23 cellular contexts compared by ENCODE assay signal in genomic region chr2:235131334-235132305, GRCh38.
DNase-seq lines count a peak whose midpoint lies in the region; ATAC-seq, FAIRE-seq and TF ChIP-seq lines count a peak whose summit lies in the region.
"Had no signal": no experiment of that assay in that cellular context is flagged by ENCODE, and none has a peak within 500 bp of the region (broad histone marks: within the 10 kb centered on the region; RNA-seq: fewer than 3 reads in every experiment).

No MANE protein-coding gene starts in this region.

- in situ Hi-C loops in K562 (cut with MboI), result loop anchor here (5.0 to 10.0 kb wide), 2 partner anchors 453 to 611 kb away; no protein-coding TSS in a partner anchor

- H3K36me3 ChIP-seq in SK-N-MC (ENCODE audit: insufficient read depth, low read length), result no peaks in the 10 kb centered on the region
- H3K36me3 ChIP-seq in K562 (ENCODE audit: control insufficient read depth, insufficient read depth, low read length), result no peaks in the 10 kb centered on the region
- no peaks in the 10 kb centered on the region for H3K36me3 ChIP-seq in trophoblast cell (ENCODE audit: control insufficient read depth in 1 of 2, insufficient read depth in 2 of 2, low read length in 2 of 2)
- H3K36me3 ChIP-seq: BLaER1 had no signal

- H3K9me3 Mint-ChIP-seq in stimulated activated naive CD8-positive, alpha-beta T cell treated with anti-CD3 and anti-CD28 coated beads, Interleukin-15, amount 100 ng/mL, for 72 hours, result no peaks in the 10 kb centered on the region
- H3K9me3 Mint-ChIP-seq in stimulated activated effector memory CD8-positive, alpha-beta T cell treated with anti-CD3 and anti-CD28 coated beads, Interleukin-12 subunit alpha, Interleukin-12 subunit beta, amount 100 ng/mL, for 72 hours, result no peaks in the 10 kb centered on the region
- H3K9me3 Mint-ChIP-seq: CD8-positive, alpha-beta T cell had no signal

- intact Hi-C loops in K562 (cut with micrococcal nuclease), result loop anchor here (10.0 kb wide), 1 partner anchor 363 kb away; the partner anchor contains the start of gene AGAP1

- ATAC-seq in K562 (no peak), GM18861 (IDR thresholded peaks at IDR 0.05; ENCODE audit: unreplicated experiment) (no peak)
- ATAC-seq in stimulated activated naive CD8-positive, alpha-beta T cell treated with anti-CD3 and anti-CD28 coated beads, Interleukin-15, amount 100 ng/mL, for 72 hours, result no peak
- no peak for ATAC-seq in stimulated activated effector memory CD8-positive, alpha-beta T cell treated with anti-CD3 and anti-CD28 coated beads, Interleukin-12 subunit alpha, Interleukin-12 subunit beta, amount 100 ng/mL, for 72 hours
- ATAC-seq: CD8-positive, alpha-beta T cell had no signal

- H4K8ac ChIP-seq in trophoblast cell (ENCODE audit: low read depth, low read length), result no peak overlapping the region

- H3K4me1 ChIP-seq in K562 (replicated peaks in 1 of 2; ENCODE audit: control insufficient read depth in 2 of 2, insufficient read depth in 2 of 2, low read length in 2 of 2) (no peaks in the 10 kb centered on the region), trophoblast cell (ENCODE audit: control insufficient read depth in 1 of 2, insufficient read depth in 2 of 2, low read length in 2 of 2) (no peaks in the 10 kb centered on the region)
- H3K4me1 ChIP-seq: Caco-2 had no signal

- H3K27me3 Mint-ChIP-seq in stimulated activated naive CD8-positive, alpha-beta T cell treated with anti-CD3 and anti-CD28 coated beads, Interleukin-15, amount 100 ng/mL, for 72 hours, result peaks cover 49% of the 10 kb centered on the region

- no peak overlapping the region for H3K4me3 Mint-ChIP-seq in stimulated activated naive CD8-positive, alpha-beta T cell treated with anti-CD3 and anti-CD28 coated beads, Interleukin-15, amount 100 ng/mL, for 72 hours
- no peak overlapping the region for H3K4me3 Mint-ChIP-seq in stimulated activated effector memory CD8-positive, alpha-beta T cell treated with anti-CD3 and anti-CD28 coated beads, Interleukin-12 subunit alpha, Interleukin-12 subunit beta, amount 100 ng/mL, for 72 hours
- H3K4me3 Mint-ChIP-seq: B cell; CD4-positive, CD25-positive, alpha-beta regulatory T cell; CD8-positive, alpha-beta T cell had no signal

- H3K14ac ChIP-seq in trophoblast cell (ENCODE audit: low read length), result no peak overlapping the region

- POLR2A ChIA-PET in K562 (lab: Yijun Ruan, JAX), result interaction anchor here (0.8 kb wide), 1 partner anchor 192 kb away, joined by 4 read pairs; no protein-coding TSS in a partner anchor

- no peak overlapping the region for H3K4me2 ChIP-seq in K562 (ENCODE audit: insufficient read depth, low read length)
- no peak overlapping the region for H3K4me2 ChIP-seq in trophoblast cell (ENCODE audit: low read length)
- H3K4me2 ChIP-seq: BLaER1 had no signal

- H3K4me1 Mint-ChIP-seq in stimulated activated naive CD8-positive, alpha-beta T cell treated with anti-CD3 and anti-CD28 coated beads, Interleukin-15, amount 100 ng/mL, for 72 hours, result no peaks in the 10 kb centered on the region
- H3K4me1 Mint-ChIP-seq in stimulated activated effector memory CD8-positive, alpha-beta T cell treated with anti-CD3 and anti-CD28 coated beads, Interleukin-12 subunit alpha, Interleukin-12 subunit beta, amount 100 ng/mL, for 72 hours, result no peaks in the 10 kb centered on the region
- H3K4me1 Mint-ChIP-seq: B cell had no signal

- no peak overlapping the region for H2BK5ac ChIP-seq in trophoblast cell (ENCODE audit: low read depth, low read length, poor library complexity)

- no peak for TF ChIP-seq EP300 in K562 (IDR thresholded peaks at IDR 0.05; ENCODE audit: low read length)

- H3K9me3 ChIP-seq in SK-N-MC (ENCODE audit: low read depth, low read length) (no peaks in the 10 kb centered on the region), K562 (replicated peaks; ENCODE audit: control insufficient read depth, insufficient read depth, low read depth, low read length) (no peaks in the 10 kb centered on the region), trophoblast cell (ENCODE audit: insufficient read depth, low read depth, low read length) (no peaks in the 10 kb centered on the region)
- H3K9me3 ChIP-seq: BLaER1, Caco-2 had no signal

- no peak overlapping the region for H4K91ac ChIP-seq in trophoblast cell (ENCODE audit: low read depth, low read length)

- H3K4ac ChIP-seq in trophoblast cell (ENCODE audit: low read depth, low read length), result no peak overlapping the region

- H3K18ac ChIP-seq in trophoblast cell (ENCODE audit: low read length), result no peak overlapping the region

- DNase-seq in SK-N-MC (ENCODE audit: low read depth, low spot score) (no peak), K562 (ENCODE audit: extremely low read depth in 1 of 4, low spot score in 3 of 4) (no peak), medulla oblongata (ENCODE audit: extremely low spot score) (peak; percentile 66), trophoblast cell (peak; percentile 55 to 82)
- no peak for DNase-seq in stimulated activated naive CD8-positive, alpha-beta T cell treated with anti-CD3 and anti-CD28 coated beads, Interleukin-15, amount 100 ng/mL, for 72 hours
- DNase-seq in stimulated activated CD8-positive, alpha-beta memory T cell treated with anti-CD3 and anti-CD28 coated beads, Interleukin-4, amount 100 ng/mL, for 48 hours, result no peak
- DNase-seq in stimulated activated effector memory CD8-positive, alpha-beta T cell treated with anti-CD3 and anti-CD28 coated beads, Interleukin-12 subunit alpha, Interleukin-12 subunit beta, amount 100 ng/mL, for 72 hours (ENCODE audit: low spot score in 2 of 2), result no peak
- DNase-seq: Caco-2; CD4-positive, CD25-positive, alpha-beta regulatory T cell; CD8-positive, alpha-beta T cell; DMS153; DND-41; GM23248; H7; HCEC 1CT had no signal

- H2BK120ac ChIP-seq in trophoblast cell (ENCODE audit: insufficient read depth, low read length, poor library complexity), result no peak overlapping the region

- no peaks in the 10 kb centered on the region for H3K79me1 ChIP-seq in trophoblast cell (ENCODE audit: low read length)

- TF ChIP-seq CTCF in K562 (IDR thresholded peaks at IDR 0.05 in 2 of 3, conservative IDR thresholded peaks at IDR 0.05 in 1 of 3; ENCODE audit: insufficient read depth in 2 of 3, low read depth in 1 of 3, low read length in 3 of 3), result no peak

- no peak overlapping the region for H4K12ac ChIP-seq in trophoblast cell (ENCODE audit: low read depth, low read length)

- H3K27ac ChIP-seq in SK-N-MC, result peak overlapping the region; percentile 64
- no peak overlapping the region for H3K27ac ChIP-seq in K562 (ENCODE audit: extremely low read depth, low read depth, low read length)
- H3K27ac ChIP-seq in trophoblast cell (ENCODE audit: low read depth, low read length), result no peak overlapping the region
- H3K27ac ChIP-seq: BLaER1, C4-2B, GM23248 had no signal

- no peak overlapping the region for H3K23ac ChIP-seq in trophoblast cell (ENCODE audit: low read length)

- peak overlapping the region in 1 of 2 donors; percentile 24 for H3K27ac Mint-ChIP-seq in stimulated activated naive CD8-positive, alpha-beta T cell treated with anti-CD3 and anti-CD28 coated beads, Interleukin-15, amount 100 ng/mL, for 72 hours
- H3K27ac Mint-ChIP-seq in stimulated activated effector memory CD8-positive, alpha-beta T cell treated with anti-CD3 and anti-CD28 coated beads, Interleukin-12 subunit alpha, Interleukin-12 subunit beta, amount 100 ng/mL, for 72 hours, result no peak overlapping the region
- H3K27ac Mint-ChIP-seq: B cell; CD4-positive, CD25-positive, alpha-beta regulatory T cell; CD8-positive, alpha-beta T cell had no signal

- no peaks in the 10 kb centered on the region for H3K79me2 ChIP-seq in K562 (ENCODE audit: control insufficient read depth, insufficient read depth, low read length)
- no peaks in the 10 kb centered on the region for H3K79me2 ChIP-seq in trophoblast cell (ENCODE audit: control insufficient read depth, insufficient read depth, low read length, poor library complexity)

- TF ChIP-seq RAD21 in K562 (CRISPR knock-in tag; conservative IDR thresholded peaks at IDR 0.05 in 1 of 2, IDR thresholded peaks at IDR 0.05 in 1 of 2), result no peak

- no peak for TF ChIP-seq POLR2A in K562 (conservative IDR thresholded peaks at IDR 0.05)

- H3K36me3 Mint-ChIP-seq in stimulated activated effector memory CD8-positive, alpha-beta T cell treated with anti-CD3 and anti-CD28 coated beads, Interleukin-12 subunit alpha, Interleukin-12 subunit beta, amount 100 ng/mL, for 72 hours, result no peaks in the 10 kb centered on the region
- H3K36me3 Mint-ChIP-seq: CD4-positive, CD25-positive, alpha-beta regulatory T cell; CD8-positive, alpha-beta T cell had no signal

- no peak overlapping the region for H3K4me3 ChIP-seq in SK-N-MC
- no peak overlapping the region for H3K4me3 ChIP-seq in K562
- H3K4me3 ChIP-seq in trophoblast cell (ENCODE audit: low read depth, low read length), result no peak overlapping the region
- H3K4me3 ChIP-seq: BLaER1, GM23248 had no signal

- H3K9me1 ChIP-seq in K562 (ENCODE audit: control insufficient read depth, insufficient read depth, low read length), result no peaks in the 10 kb centered on the region

- no TSS peak for BruUV-seq in K562 (replicated peaks; lab: Mats Ljungman, UMichigan)

- no peak overlapping the region for H2BK12ac ChIP-seq in trophoblast cell (ENCODE audit: low read length)

- H3K9ac ChIP-seq in SK-N-MC (ENCODE audit: insufficient read length), result no peak overlapping the region
- no peak overlapping the region for H3K9ac ChIP-seq in K562 (ENCODE audit: insufficient read depth in 1 of 2, low read depth in 2 of 2, low read length in 2 of 2)
- no peak overlapping the region for H3K9ac ChIP-seq in trophoblast cell (ENCODE audit: low read length)
- H3K9ac ChIP-seq: BLaER1, GM23248 had no signal

- no peaks in the 10 kb centered on the region; a peak in 1 of 5 replicates for H3K27me3 ChIP-seq in K562 (ENCODE audit: control insufficient read depth in 2 of 2, insufficient read depth in 2 of 2, low read length in 2 of 2)
- no peaks in the 10 kb centered on the region for H3K27me3 ChIP-seq in trophoblast cell (ENCODE audit: insufficient read depth, low read length)
- H3K27me3 ChIP-seq: BLaER1 had no signal

- CTCF ChIA-PET in K562 (lab: Yijun Ruan, JAX; ENCODE audit: low intra/inter-chr PET ratio), result no interaction called here

- WGBS in K562 (ENCODE audit: insufficient coverage, low coverage, missing lambda C conversion rate), result 3% methylated on average over 21 of the region's 21 CpGs
- no CpG with 5 or more reads among the region's 21 CpGs for WGBS in trophoblast cell (ENCODE audit: extremely low coverage, insufficient coverage, insufficient read length)

- no peaks in the 10 kb centered on the region for H4K20me1 ChIP-seq in K562 (replicated peaks; ENCODE audit: control insufficient read depth, insufficient read depth, low read length)
- H4K20me1 ChIP-seq: BLaER1 had no signal

- H2AK5ac ChIP-seq in trophoblast cell (ENCODE audit: low read length), result no peak overlapping the region

- no peak for FAIRE-seq in K562 (lab: Jason Lieb, UNC)
- FAIRE-seq: G401.6, GM12892, GM19239, H1 had no signal

- H2AFZ ChIP-seq in K562 (ENCODE audit: low read depth, low read length), result no peak overlapping the region
- H2AFZ ChIP-seq in trophoblast cell (ENCODE audit: insufficient read depth, low read length, poor library complexity), result no peak overlapping the region
- H2AFZ ChIP-seq: GM23248 had no signal

TF ChIP-seq in K562, 482 proteins besides CTCF, POLR2A, EP300 and RAD21:
- no peak for TF ChIP-seq ZNF354B (CRISPR knock-in tag; IDR thresholded peaks at IDR 0.05)
- peak; percentile 51 to 62 for TF ChIP-seq NRF1 (conservative IDR thresholded peaks at IDR 0.05 in 1 of 2, IDR thresholded peaks at IDR 0.05 in 1 of 2)

Comparison
In these comparisons a context has a peak if more than half of its experiments do, and no peak if none do; other contexts are left out.
1. DNase-seq: peak in medulla oblongata (single experiment) and trophoblast cell (2 of 2); none in SK-N-MC (single experiment), K562 (0 of 4), stimulated activated naive CD8-positive, alpha-beta T cell treated with anti-CD3 and anti-CD28 coated beads, Interleukin-15, amount 100 ng/mL, for 72 hours (0 of 2), stimulated activated CD8-positive, alpha-beta memory T cell treated with anti-CD3 and anti-CD28 coated beads, Interleukin-4, amount 100 ng/mL, for 48 hours (single experiment) and stimulated activated effector memory CD8-positive, alpha-beta T cell treated with anti-CD3 and anti-CD28 coated beads, Interleukin-12 subunit alpha, Interleukin-12 subunit beta, amount 100 ng/mL, for 72 hours (0 of 2).